ENCODE assay signal across 15 cellular contexts in the genomic region with DNA sequence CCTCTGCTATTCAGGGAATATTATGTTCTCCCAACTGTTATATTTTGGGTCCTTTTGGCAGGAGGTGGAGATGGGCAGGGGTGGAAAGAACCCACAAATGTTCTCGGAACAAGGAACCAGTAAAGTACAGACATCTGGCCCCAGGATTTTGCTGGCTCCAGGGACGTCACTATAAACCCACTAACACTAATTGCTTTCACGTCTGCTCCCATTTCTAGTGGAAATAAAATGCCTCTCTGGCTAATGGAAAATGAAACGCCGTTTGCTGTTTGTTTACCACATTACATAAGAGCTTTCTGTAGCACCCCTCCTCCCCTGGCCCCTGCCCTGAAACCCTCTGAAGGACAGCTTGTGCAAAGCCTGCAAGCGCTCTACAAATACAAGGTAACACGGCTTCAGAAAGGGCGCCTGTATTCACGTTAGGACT.
DNase-seq lines count a peak whose midpoint lies in the region; ATAC-seq and TF ChIP-seq lines count a peak whose summit lies in the region.
"Had no signal": no experiment of that assay in that cellular context is flagged by ENCODE, and none has a peak within 500 bp of the region (broad histone marks: within the 10 kb centered on the region; RNA-seq: fewer than 3 reads in every experiment).

No MANE protein-coding gene starts in this region.

- peaks cover 0 to 3% (median 2%) of the 10 kb centered on the region in 7 donors for H3K9me3 Mint-ChIP-seq in CD14-positive monocyte

- intact Hi-C loops in CD14-positive monocyte (cut with micrococcal nuclease): loop anchor here in 1 of 2 donors (5.0 to 10.0 kb wide), 2 partner anchors 49 to 121 kb away; no protein-coding TSS in a partner anchor

- H3K4me3 Mint-ChIP-seq in CD14-positive monocyte: no peak overlapping the region
- H3K4me3 Mint-ChIP-seq: activated CD4-positive, alpha-beta T cell treated with anti-CD3 and anti-CD28 coated beads, Interleukin-2, amount 10 ng/mL, durations not matched to agents 24 days and 14 days had no signal

- no peaks in the 10 kb centered on the region for H3K9me2 ChIP-seq in hepatocyte (replicated peaks; ENCODE audit: insufficient read depth)

- H3K4me1 Mint-ChIP-seq in CD14-positive monocyte: peaks cover 68% of the 10 kb centered on the region

- TF ChIP-seq CTCF in CD14-positive monocyte (IDR thresholded peaks at IDR 0.05): no peak
- no peak for TF ChIP-seq CTCF in RWPE2 (IDR thresholded peaks at IDR 0.05; ENCODE audit: poor library complexity, severe bottlenecking)
- no peak for TF ChIP-seq CTCF in hepatocyte (IDR thresholded peaks at IDR 0.05; ENCODE audit: poor library complexity)

- H3K36me3 Mint-ChIP-seq in CD14-positive monocyte: peaks cover 5 to 14% of the 10 kb centered on the region in 2 donors

- 67% methylated on average over 9 of the region's 9 CpGs for WGBS in hepatocyte (ENCODE audit: low lambda C conversion rate, missing lambda C conversion rate)

- H3K27ac ChIP-seq in RWPE2 (ENCODE audit: poor library complexity, severe bottlenecking) (peak overlapping the region; percentile 92), hepatocyte (peak overlapping the region; percentile 40), rectal smooth muscle tissue (ENCODE audit: low read depth, low read length) (peak overlapping the region; percentile 34)
- H3K27ac ChIP-seq: brain microvascular endothelial cell had no signal

- H3K36me3 ChIP-seq in RWPE2 (ENCODE audit: low read depth) (no peaks in the 10 kb centered on the region), hepatocyte (replicated peaks; ENCODE audit: insufficient read depth, low read depth) (no peaks in the 10 kb centered on the region), rectal smooth muscle tissue (ENCODE audit: control insufficient read depth, insufficient read depth, low read length) (no peaks in the 10 kb centered on the region)
- H3K36me3 ChIP-seq: brain microvascular endothelial cell, HAP-1 had no signal

- no peak overlapping the region for H3K9ac ChIP-seq in rectal smooth muscle tissue (ENCODE audit: low read length)

- peaks cover 0 to 6% (median 0%) of the 10 kb centered on the region in 3 donors for H3K27me3 Mint-ChIP-seq in CD14-positive monocyte (ENCODE audit: low read depth in 3 of 3)
- H3K27me3 Mint-ChIP-seq: activated CD4-positive, alpha-beta T cell treated with anti-CD3 and anti-CD28 coated beads, Interleukin-2, amount 10 ng/mL, durations not matched to agents 24 days and 14 days had no signal

- H3K27me3 ChIP-seq in RWPE2 (ENCODE audit: insufficient read depth, poor library complexity, severe bottlenecking) (no peaks in the 10 kb centered on the region), hepatocyte (no peaks in the 10 kb centered on the region), rectal smooth muscle tissue (ENCODE audit: control insufficient read depth, insufficient read depth, low read length) (no peaks in the 10 kb centered on the region)
- H3K27me3 ChIP-seq: brain microvascular endothelial cell had no signal

- no peak overlapping the region for H2AFZ ChIP-seq in hepatocyte

- peaks cover 44% of the 10 kb centered on the region for H3K4me1 ChIP-seq in RWPE2 (ENCODE audit: insufficient read depth, poor library complexity, severe bottlenecking)
- no peaks in the 10 kb centered on the region for H3K4me1 ChIP-seq in hepatocyte (ENCODE audit: insufficient read depth)
- H3K4me1 ChIP-seq in rectal smooth muscle tissue (ENCODE audit: control insufficient read depth, insufficient read depth, low read length): peaks cover 8% of the 10 kb centered on the region

- H3K4me2 ChIP-seq in hepatocyte: peak overlapping the region; percentile 0

- no peaks in the 10 kb centered on the region for H4K20me1 ChIP-seq in hepatocyte (ENCODE audit: insufficient read depth, poor library complexity, severe bottlenecking)

- peak overlapping the region; percentile 99 to 100 (median 100) for H3K27ac Mint-ChIP-seq in CD14-positive monocyte
- H3K27ac Mint-ChIP-seq: activated CD4-positive, alpha-beta T cell treated with anti-CD3 and anti-CD28 coated beads, Interleukin-2, amount 10 ng/mL, durations not matched to agents 24 days and 14 days had no signal

- no peak for DNase-seq in CD14-positive monocyte (ENCODE audit: low spot score)
- DNase-seq in RWPE2 (ENCODE audit: low spot score): no peak
- no peak for DNase-seq in hepatocyte (ENCODE audit: low spot score)
- DNase-seq in NOMO-1 (lab: John Stamatoyannopoulos, UW; ENCODE audit: unreplicated experiment in 2 of 2): no peak
- no peak for DNase-seq in OCI-M1 (lab: John Stamatoyannopoulos, UW)
- DNase-seq in stimulated activated CD4-positive, alpha-beta T cell treated with anti-CD3 and anti-CD28 coated beads, Interleukin-12 subunit alpha, Interleukin-12 subunit beta, amount 100 ng/mL, for 4 hours: no peak
- DNase-seq: activated CD4-positive, alpha-beta T cell treated with anti-CD3 and anti-CD28 coated beads, Interleukin-2, amount 10 ng/mL, durations not matched to agents 24 days and 14 days; activated gamma-delta T cell treated with Interleukin-2 at 50 U/mL for 16 hours; brain microvascular endothelial cell; NCI-H1417; small intestine; T-helper 1 cell had no signal

- no peaks in the 10 kb centered on the region for H3K79me2 ChIP-seq in hepatocyte

- no peak overlapping the region for H3K4me3 ChIP-seq in RWPE2 (ENCODE audit: severe bottlenecking)
- no peak overlapping the region for H3K4me3 ChIP-seq in hepatocyte
- no peak overlapping the region for H3K4me3 ChIP-seq in rectal smooth muscle tissue (ENCODE audit: low read length)
- H3K4me3 ChIP-seq: HAP-1 had no signal

- ATAC-seq in RWPE2 (ENCODE audit: low read depth): no peak
- ATAC-seq in GM21717 (IDR thresholded peaks at IDR 0.05; ENCODE audit: unreplicated experiment): no peak

- H3K9me3 ChIP-seq in RWPE2 (ENCODE audit: severe bottlenecking) (no peaks in the 10 kb centered on the region), hepatocyte (ENCODE audit: low read depth) (no peaks in the 10 kb centered on the region)
- H3K9me3 ChIP-seq: HAP-1 had no signal

Comparison
In these comparisons a context has a peak if more than half of its experiments do, and no peak if none do; other contexts are left out.
1. H3K27ac ChIP-seq: peak in every context shown above with its lines; median percentile 92 in RWPE2; 40 in hepatocyte; 34 in rectal smooth muscle tissue.